Comparison of ENCODE assay signal across 19 cellular contexts in genomic region chr9:123551636-123552203, GRCh38.
"Had no signal": no experiment of that assay in that cellular context is flagged by ENCODE, and none has a peak within 500 bp of the region (broad histone marks: within the 10 kb centered on the region; RNA-seq: fewer than 3 reads in every experiment).

No MANE protein-coding gene starts in this region.

- H3K4me1 Mint-ChIP-seq: activated CD4-positive, alpha-beta T cell treated with anti-CD3 and anti-CD28 coated beads, Interleukin-2, amount 10 ng/mL, durations not matched to agents 7 days and 5 days had no signal

- H3K36me3 ChIP-seq: colonic mucosa, pancreas had no signal

- DNase-seq: activated CD4-positive, alpha-beta T cell treated with anti-CD3 and anti-CD28 coated beads, Interleukin-2, amount 10 ng/mL, durations not matched to agents 7 days and 5 days; activated CD8-positive, alpha-beta memory T cell treated with anti-CD3 and anti-CD28 coated beads, Interleukin-2, amount 50 U/mL, for 4 hours; activated effector memory CD4-positive, alpha-beta T cell treated with anti-CD3 and anti-CD28 coated beads, Interleukin-2, amount 50 U/mL, for 16 hours; activated naive CD4-positive, alpha-beta T cell treated with anti-CD3 and anti-CD28 coated beads, Interleukin-2, amount 50 U/mL, for 16 hours; activated T-cell treated with anti-CD3 and anti-CD28 coated beads, Interleukin-2, amount 50 U/mL, for 4 hours; colonic mucosa; effector CD4-positive, alpha-beta T cell; gastrocnemius medialis; heart left ventricle; kidney; left ventricle myocardium inferior; mammary epithelial cell; midbrain; pancreas; sigmoid colon; stimulated activated CD4-positive, alpha-beta T cell treated with anti-CD3 and anti-CD28 coated beads, Interleukin-4, amount 100 ng/mL, for 24 hours had no signal

- H3K9me3 Mint-ChIP-seq: activated CD4-positive, alpha-beta T cell treated with anti-CD3 and anti-CD28 coated beads, Interleukin-2, amount 10 ng/mL, durations not matched to agents 7 days and 5 days; activated T-cell treated with anti-CD3 and anti-CD28 coated beads, Interleukin-2, amount 50 U/mL, for 4 hours; stimulated activated memory B cell treated with anti-CD40 and anti-IgM and Interleukin-4, amounts not matched to agents 10 μg/mL and 1 μg/mL and 100 μg/mL, for 72 hours; T-helper 1 cell treated with Interleukin-12 subunit alpha and Interleukin-12 subunit beta and Interleukin-4 antibody, amounts not matched to agents 30 μg/mL and 1 μg/mL, for 36 hours had no signal

- H3K27ac ChIP-seq: colonic mucosa, gastrocnemius medialis, heart left ventricle, left ventricle myocardium inferior, pancreas, sigmoid colon had no signal

- ATAC-seq: activated CD4-positive, CD25-positive, alpha-beta regulatory T cell treated with anti-CD3 and anti-CD28 coated beads, Interleukin-2, amount 50 U/mL, for 24 hours; activated T-cell treated with anti-CD3 and anti-CD28 coated beads, Interleukin-2, amount 50 U/mL, for 4 hours; gastrocnemius medialis; pancreas; stimulated activated memory B cell treated with anti-CD40 and anti-IgM and Interleukin-4, amounts not matched to agents 10 μg/mL and 1 μg/mL and 100 μg/mL, for 72 hours had no signal

- H3K4me1 ChIP-seq: colonic mucosa, gastrocnemius medialis, left ventricle myocardium inferior, pancreas, sigmoid colon had no signal

- H3K27me3 ChIP-seq: colonic mucosa, gastrocnemius medialis, heart left ventricle, pancreas, sigmoid colon had no signal

- H3K4me3 ChIP-seq: colonic mucosa, gastrocnemius medialis, heart left ventricle, left ventricle myocardium inferior, pancreas, sigmoid colon had no signal

- H3K27ac Mint-ChIP-seq: activated CD4-positive, alpha-beta T cell treated with anti-CD3 and anti-CD28 coated beads, Interleukin-2, amount 10 ng/mL, durations not matched to agents 7 days and 5 days; stimulated activated memory B cell treated with anti-CD40 and anti-IgM and Interleukin-4, amounts not matched to agents 10 μg/mL and 1 μg/mL and 100 μg/mL, for 72 hours; T-helper 1 cell treated with Interleukin-12 subunit alpha and Interleukin-12 subunit beta and Interleukin-4 antibody, amounts not matched to agents 30 μg/mL and 1 μg/mL, for 36 hours had no signal

- H3K27me3 Mint-ChIP-seq: activated CD4-positive, alpha-beta T cell treated with anti-CD3 and anti-CD28 coated beads, Interleukin-2, amount 10 ng/mL, durations not matched to agents 7 days and 5 days; stimulated activated memory B cell treated with anti-CD40 and anti-IgM and Interleukin-4, amounts not matched to agents 10 μg/mL and 1 μg/mL and 100 μg/mL, for 72 hours had no signal

- H3K4me3 Mint-ChIP-seq: activated CD4-positive, alpha-beta T cell treated with anti-CD3 and anti-CD28 coated beads, Interleukin-2, amount 10 ng/mL, durations not matched to agents 7 days and 5 days; activated T-cell treated with anti-CD3 and anti-CD28 coated beads, Interleukin-2, amount 50 U/mL, for 4 hours; stimulated activated memory B cell treated with anti-CD40 and anti-IgM and Interleukin-4, amounts not matched to agents 10 μg/mL and 1 μg/mL and 100 μg/mL, for 72 hours; T-helper 1 cell treated with Interleukin-12 subunit alpha and Interleukin-12 subunit beta and Interleukin-4 antibody, amounts not matched to agents 30 μg/mL and 1 μg/mL, for 36 hours had no signal

- H3K9me3 ChIP-seq: colonic mucosa, gastrocnemius medialis, heart left ventricle, left ventricle myocardium inferior, pancreas, sigmoid colon had no signal
